In genomic region chr17:44071772-44072171, GRCh38 we compare ENCODE assay signal across 8 cellular contexts. TPM values are rescaled to one million over a fixed set of nuclear protein-coding genes. Genes with fewer than 3 reads are reported as not detected.
DNase-seq lines count a peak whose midpoint lies in the region; ATAC-seq and TF ChIP-seq lines count a peak whose summit lies in the region.

No MANE protein-coding gene starts in this region.

- no peaks in the 10 kb centered on the region for H3K27me3 ChIP-seq in stomach

- no peak for TF ChIP-seq EP300 in stomach (IDR thresholded peaks at IDR 0.05)

- H3K4me1 Mint-ChIP-seq in activated CD4-positive, alpha-beta T cell treated with anti-CD3 and anti-CD28 coated beads for 36 hours, result peaks cover 26% of the 10 kb centered on the region
- peaks cover 24% of the 10 kb centered on the region for H3K4me1 Mint-ChIP-seq in activated CD4-positive, alpha-beta memory T cell treated with anti-CD3 and anti-CD28 coated beads for 36 hours (ENCODE audit: low read depth)

- intact Hi-C loops in activated CD4-positive, alpha-beta T cell treated with anti-CD3 and anti-CD28 coated beads for 36 hours (cut with DNase I, micrococcal nuclease), result loop anchor here (1.0 to 5.0 kb wide), 5 partner anchors 15 to 294 kb away; partner anchors contain the start of genes DUSP3 (in 1 of the 2), HDAC5 (in 1 of the 2), HROB (in 1 of the 2) and UBTF (in 1 of the 2)
- intact Hi-C loops in activated CD4-positive, alpha-beta memory T cell treated with anti-CD3 and anti-CD28 coated beads for 36 hours (cut with micrococcal nuclease), result loop anchor here (2.0 kb wide), 2 partner anchors 51 to 57 kb away; partner anchors contain the start of genes HDAC5 and TMEM101
- intact Hi-C loops in stomach (cut with DNase I; ENCODE audit: low total_unique reads), result loop anchor here (5.0 kb wide), 1 partner anchor 41 kb away; no protein-coding TSS in a partner anchor

- peaks cover 14% of the 10 kb centered on the region for H3K36me3 Mint-ChIP-seq in activated CD4-positive, alpha-beta T cell treated with anti-CD3 and anti-CD28 coated beads for 36 hours (ENCODE audit: low read depth)
- H3K36me3 Mint-ChIP-seq in activated CD4-positive, alpha-beta memory T cell treated with anti-CD3 and anti-CD28 coated beads for 36 hours, result peaks cover 2% of the 10 kb centered on the region

- H3K4me3 ChIP-seq in iPS-11a (ENCODE audit: low read depth, low read length), result peak overlapping the region; percentile 94
- H3K4me3 ChIP-seq in stomach, result peak overlapping the region; percentile 67 to 79 (median 74)

- peak overlapping the region; percentile 98 for H3K27ac Mint-ChIP-seq in activated CD4-positive, alpha-beta T cell treated with anti-CD3 and anti-CD28 coated beads for 36 hours
- H3K27ac Mint-ChIP-seq in activated CD4-positive, alpha-beta memory T cell treated with anti-CD3 and anti-CD28 coated beads for 36 hours, result peak overlapping the region; percentile 44

- peaks cover 21 to 34% (median 26%) of the 10 kb centered on the region in 4 donors for H3K36me3 ChIP-seq in stomach

- H3K4me3 Mint-ChIP-seq in activated CD4-positive, alpha-beta T cell treated with anti-CD3 and anti-CD28 coated beads for 36 hours, result peak overlapping the region; percentile 93
- H3K4me3 Mint-ChIP-seq in activated CD4-positive, alpha-beta memory T cell treated with anti-CD3 and anti-CD28 coated beads for 36 hours, result peak overlapping the region; percentile 97

- no peaks in the 10 kb centered on the region for H3K9me3 ChIP-seq in stomach

- peaks cover 22 to 55% (median 35%) of the 10 kb centered on the region in 4 donors for H3K4me1 ChIP-seq in stomach

- no peaks in the 10 kb centered on the region for H3K9me3 Mint-ChIP-seq in activated CD4-positive, alpha-beta T cell treated with anti-CD3 and anti-CD28 coated beads for 36 hours (ENCODE audit: low read depth)
- no peaks in the 10 kb centered on the region for H3K9me3 Mint-ChIP-seq in activated CD4-positive, alpha-beta memory T cell treated with anti-CD3 and anti-CD28 coated beads for 36 hours

- peak in 1 of 7 experiments; percentile 0 for TF ChIP-seq CTCF in stomach (IDR thresholded peaks at IDR 0.05)

- no peaks in the 10 kb centered on the region for H3K27me3 Mint-ChIP-seq in activated CD4-positive, alpha-beta T cell treated with anti-CD3 and anti-CD28 coated beads for 36 hours
- H3K27me3 Mint-ChIP-seq in activated CD4-positive, alpha-beta memory T cell treated with anti-CD3 and anti-CD28 coated beads for 36 hours, result no peaks in the 10 kb centered on the region

- ATAC-seq in activated CD4-positive, alpha-beta T cell treated with anti-CD3 and anti-CD28 coated beads for 36 hours, result no peak
- no peak for ATAC-seq in GM18868 (IDR thresholded peaks at IDR 0.05; ENCODE audit: unreplicated experiment)

- POLR2A ChIA-PET in activated CD4-positive, alpha-beta T cell treated with anti-CD3 and anti-CD28 coated beads for 36 hours (lab: Charles Lee), result interaction anchor here (0.6 kb wide), 1 partner anchor 15 kb away, joined by 3 read pairs; no protein-coding TSS in a partner anchor
- POLR2A ChIA-PET in activated CD4-positive, alpha-beta memory T cell treated with anti-CD3 and anti-CD28 coated beads for 36 hours (lab: Charles Lee), result interaction anchor here (1.2 to 1.4 kb wide), 2 partner anchors 52 to 138 kb away, joined by 4 to 5 read pairs; partner anchors contain the start of gene HDAC5

- WGBS in stomach, 5 donors, result 35 to 44% (median 39%) methylated on average over 2 of the region's 2 CpGs

- CTCF ChIA-PET in activated CD4-positive, alpha-beta T cell treated with anti-CD3 and anti-CD28 coated beads for 36 hours (lab: Charles Lee), result interaction anchor here (1.0 to 1.2 kb wide), 2 partner anchors 32 to 52 kb away, joined by 3 to 5 read pairs; partner anchors contain the start of gene HDAC5
- CTCF ChIA-PET in activated CD4-positive, alpha-beta memory T cell treated with anti-CD3 and anti-CD28 coated beads for 36 hours (lab: Charles Lee), result interaction anchor here (1.1 kb wide), 1 partner anchor 279 kb away, joined by 3 read pairs; no protein-coding TSS in a partner anchor

- DNase-seq in activated CD4-positive, alpha-beta T cell treated with anti-CD3 and anti-CD28 coated beads for 36 hours, result no peak
- DNase-seq in activated CD4-positive, alpha-beta T cell treated with anti-CD3 and anti-CD28 coated beads for 1 hour, result no peak
- no peak for DNase-seq in activated CD4-positive, alpha-beta memory T cell treated with anti-CD3 and anti-CD28 coated beads for 36 hours
- no peak for DNase-seq in stomach
- no peak for DNase-seq in activated effector memory CD4-positive, alpha-beta T cell treated with anti-CD3 and anti-CD28 coated beads, Interleukin-2, amount 50 U/mL, for 16 hours
- no peak for DNase-seq in ureter (ENCODE audit: low spot score)

- peak overlapping the region in 4 of 5 donors; percentile 91 to 95 (median 92) for H3K27ac ChIP-seq in stomach

- no peak for TF ChIP-seq POLR2A in stomach (IDR thresholded peaks at IDR 0.05)

RNA-seq across cellular contexts. Expression of gene G6PC3, which starts 1.2 kb away (rescaled TPM):
- 10 to 100 TPM; 21.3 to 22.0 TPM for total RNA-seq in activated CD4-positive, alpha-beta T cell treated with anti-CD3 and anti-CD28 coated beads for 36 hours
- total RNA-seq in activated CD4-positive, alpha-beta memory T cell treated with anti-CD3 and anti-CD28 coated beads for 36 hours, result 10 to 100 TPM; 20.7 to 21.9 TPM
- 100 to 1,000 TPM in 1 of 5 donors, 10 to 100 TPM in 4; 10.5 to 132 (median 36.2) TPM for total RNA-seq in stomach
- polyA plus RNA-seq in stomach, result 10 to 100 TPM; 16.8 to 52.0 (median 44.1) TPM
- total RNA-seq in ureter, result 76.2 TPM

RNA-seq across cellular contexts. Expression of gene LSM12, which starts 5.3 kb away (rescaled TPM):
- 100 to 1,000 TPM in 1 of 2 experiments, 10 to 100 TPM in 1; 93.1 to 102 TPM for total RNA-seq in activated CD4-positive, alpha-beta T cell treated with anti-CD3 and anti-CD28 coated beads for 36 hours
- total RNA-seq in activated CD4-positive, alpha-beta memory T cell treated with anti-CD3 and anti-CD28 coated beads for 36 hours, result 10 to 100 TPM; 76.8 to 81.8 TPM
- 10 to 100 TPM; 19.8 to 34.5 (median 30.4) TPM for total RNA-seq in stomach
- polyA plus RNA-seq in stomach, result 10 to 100 TPM; 25.4 to 30.7 (median 29.9) TPM
- total RNA-seq in ureter, result 62.5 TPM

RNA-seq across cellular contexts. Expression of gene HDAC5, which starts 51.7 kb away (rescaled TPM):
- total RNA-seq in activated CD4-positive, alpha-beta T cell treated with anti-CD3 and anti-CD28 coated beads for 36 hours, result 10 to 100 TPM; 16.5 to 22.0 TPM
- 10 to 100 TPM; 18.0 to 19.0 TPM for total RNA-seq in activated CD4-positive, alpha-beta memory T cell treated with anti-CD3 and anti-CD28 coated beads for 36 hours
- total RNA-seq in stomach (100 to 1,000 TPM in 2 of 5 donors, 10 to 100 TPM in 3; 14.7 to 311 (median 58.0) TPM), ureter (36.3 TPM)
- 10 to 100 TPM; 13.3 to 19.3 (median 17.9) TPM for polyA plus RNA-seq in stomach

RNA-seq across cellular contexts. Expression of gene TMEM101, which starts 57.0 kb away (rescaled TPM):
- total RNA-seq in activated CD4-positive, alpha-beta T cell treated with anti-CD3 and anti-CD28 coated beads for 36 hours, result 10 to 100 TPM; 17.6 to 22.7 TPM
- total RNA-seq in activated CD4-positive, alpha-beta memory T cell treated with anti-CD3 and anti-CD28 coated beads for 36 hours, result 10 to 100 TPM; 27.6 to 28.2 TPM
- total RNA-seq in stomach (10 to 100 TPM in 4 of 5 donors, 1 to 10 TPM in 1; 1.8 to 41.9 (median 17.7) TPM), ureter (20.3 TPM)
- polyA plus RNA-seq in stomach, result 10 to 100 TPM; 29.6 to 40.8 (median 38.0) TPM
